10 cellular contexts compared by ENCODE assay signal in genomic region chr6:145816392-145816791, GRCh38. TPM values are rescaled to one million over a fixed set of nuclear protein-coding genes. Genes with fewer than 3 reads are reported as not detected.
DNase-seq lines count a peak whose midpoint lies in the region; ATAC-seq and TF ChIP-seq lines count a peak whose summit lies in the region.
"Had no signal": no experiment of that assay in that cellular context is flagged by ENCODE, and none has a peak within 500 bp of the region (broad histone marks: within the 10 kb centered on the region; RNA-seq: fewer than 3 reads in every experiment).

No MANE protein-coding gene starts in this region.

- no peak for TF ChIP-seq POLR2A in erythroblast (IDR thresholded peaks at IDR 0.05; ENCODE audit: low read length)

- POLR2A ChIA-PET in CD4-positive, alpha-beta T cell (lab: Charles Lee): interaction anchor here (2.6 to 3.4 kb wide), 3 partner anchors 49 to 148 kb away, joined by 22 to 60 read pairs (median 41); partner anchors contain the start of genes EPM2A and SHPRH
- POLR2A ChIA-PET in activated naive CD8-positive, alpha-beta T cell treated with anti-CD3 and anti-CD28 coated beads, Interleukin-2, amount 10 ng/mL, durations not matched to agents 7 days and 5 days (lab: Charles Lee): interaction anchor here (0.6 to 3.3 kb wide), 4 partner anchors 46 to 1532 kb away, joined by 3 to 69 read pairs (median 10); partner anchors contain the start of gene EPM2A
- POLR2A ChIA-PET in naive thymus-derived CD4-positive, alpha-beta T cell (lab: Charles Lee): interaction anchor here (1.4 to 3.0 kb wide), 2 partner anchors 47 to 81 kb away, joined by 5 to 46 read pairs; partner anchors contain the start of gene EPM2A

- H3K4me3 ChIP-seq in GM23338: peak overlapping the region; percentile 63; the same call in 1 of the 2 replicates
- H3K4me3 ChIP-seq in naive thymus-derived CD4-positive, alpha-beta T cell (ENCODE audit: low read length): no peak overlapping the region

- no peak for TF ChIP-seq CTCF in CD4-positive, alpha-beta T cell (IDR thresholded peaks at IDR 0.05)
- no peak for TF ChIP-seq CTCF in GM23338 (conservative IDR thresholded peaks at IDR 0.05; ENCODE audit: low read depth in 2 of 2)

- H2AFZ ChIP-seq in GM23338: no peak overlapping the region

- ATAC-seq in CD4-positive, alpha-beta T cell (ENCODE audit: poor library complexity): no peak
- ATAC-seq in GM23338 (no peak), GM21825 (IDR thresholded peaks at IDR 0.05; ENCODE audit: unreplicated experiment) (no peak)
- ATAC-seq in activated naive CD8-positive, alpha-beta T cell treated with anti-CD3 and anti-CD28 coated beads, Interleukin-2, amount 10 ng/mL, durations not matched to agents 7 days and 5 days (ENCODE audit: low read depth): no peak
- ATAC-seq in naive thymus-derived CD4-positive, alpha-beta T cell: no peak

- no peaks in the 10 kb centered on the region for H3K9me3 Mint-ChIP-seq in CD4-positive, alpha-beta T cell
- H3K9me3 Mint-ChIP-seq in GM23338: no peaks in the 10 kb centered on the region
- no peaks in the 10 kb centered on the region for H3K9me3 Mint-ChIP-seq in activated naive CD8-positive, alpha-beta T cell treated with anti-CD3 and anti-CD28 coated beads, Interleukin-2, amount 10 ng/mL, durations not matched to agents 7 days and 5 days
- H3K9me3 Mint-ChIP-seq in naive thymus-derived CD4-positive, alpha-beta T cell: no peaks in the 10 kb centered on the region

- no peak for DNase-seq in CD4-positive, alpha-beta T cell
- DNase-seq in GM23338 (ENCODE audit: low spot score): no peak
- no peak for DNase-seq in activated naive CD8-positive, alpha-beta T cell treated with anti-CD3 and anti-CD28 coated beads, Interleukin-2, amount 10 ng/mL, durations not matched to agents 7 days and 5 days
- DNase-seq in naive thymus-derived CD4-positive, alpha-beta T cell: no peak
- DNase-seq in erythroblast (lab: John Stamatoyannopoulos, UW): no peak
- DNase-seq in DMS153 (lab: John Stamatoyannopoulos, UW): no peak
- DNase-seq in effector CD8-positive, alpha-beta T cell (lab: John Stamatoyannopoulos, UW): no peak
- DNase-seq: NCI-H1105 treated with DMSO at 0.1 percent for 48 hours, SHP77 had no signal

- H3K79me2 ChIP-seq in GM23338 (replicated peaks; ENCODE audit: insufficient read depth): peaks cover 31% of the 10 kb centered on the region

- H3K4me1 Mint-ChIP-seq in CD4-positive, alpha-beta T cell (ENCODE audit: low read depth): peaks cover 55% of the 10 kb centered on the region
- H3K4me1 Mint-ChIP-seq in GM23338: peaks cover 16% of the 10 kb centered on the region
- H3K4me1 Mint-ChIP-seq in activated naive CD8-positive, alpha-beta T cell treated with anti-CD3 and anti-CD28 coated beads, Interleukin-2, amount 10 ng/mL, durations not matched to agents 7 days and 5 days: peaks cover 31% of the 10 kb centered on the region
- H3K4me1 Mint-ChIP-seq in naive thymus-derived CD4-positive, alpha-beta T cell: peaks cover 20 to 41% (median 40%) of the 10 kb centered on the region in 7 donors

- CTCF ChIA-PET in CD4-positive, alpha-beta T cell (lab: Charles Lee): no interaction called here
- CTCF ChIA-PET in naive thymus-derived CD4-positive, alpha-beta T cell (lab: Charles Lee): no interaction called here

- H3K27me3 ChIP-seq in CD4-positive, alpha-beta T cell (ENCODE audit: control insufficient read depth, insufficient read depth, low read length): no peaks in the 10 kb centered on the region
- no peaks in the 10 kb centered on the region for H3K27me3 ChIP-seq in GM23338 (ENCODE audit: insufficient read depth)
- no peaks in the 10 kb centered on the region for H3K27me3 ChIP-seq in naive thymus-derived CD4-positive, alpha-beta T cell (ENCODE audit: control insufficient read depth in 2 of 2, insufficient read depth in 2 of 2, low read length in 2 of 2)

- H3K27ac Mint-ChIP-seq in CD4-positive, alpha-beta T cell: peak overlapping the region; percentile 75
- H3K27ac Mint-ChIP-seq in GM23338: peak overlapping the region; percentile 16; the same call in 1 of the 2 replicates
- no peak overlapping the region for H3K27ac Mint-ChIP-seq in activated naive CD8-positive, alpha-beta T cell treated with anti-CD3 and anti-CD28 coated beads, Interleukin-2, amount 10 ng/mL, durations not matched to agents 7 days and 5 days
- peak overlapping the region in 8 of 9 donors; percentile 45 to 91 (median 60) for H3K27ac Mint-ChIP-seq in naive thymus-derived CD4-positive, alpha-beta T cell

- H3K27me3 Mint-ChIP-seq in CD4-positive, alpha-beta T cell: no peaks in the 10 kb centered on the region
- H3K27me3 Mint-ChIP-seq in GM23338 (ENCODE audit: insufficient read depth, low read depth, poor library complexity): no peaks in the 10 kb centered on the region
- no peaks in the 10 kb centered on the region for H3K27me3 Mint-ChIP-seq in activated naive CD8-positive, alpha-beta T cell treated with anti-CD3 and anti-CD28 coated beads, Interleukin-2, amount 10 ng/mL, durations not matched to agents 7 days and 5 days
- peaks cover 0 to 3% (median 0%) of the 10 kb centered on the region in 5 donors for H3K27me3 Mint-ChIP-seq in naive thymus-derived CD4-positive, alpha-beta T cell

- H3K4me1 ChIP-seq in GM23338 (ENCODE audit: insufficient read depth): peaks cover 24% of the 10 kb centered on the region
- H3K4me1 ChIP-seq in naive thymus-derived CD4-positive, alpha-beta T cell (ENCODE audit: control insufficient read depth in 2 of 2, insufficient read depth in 2 of 2, low read length in 2 of 2): peaks cover 0 to 23% of the 10 kb centered on the region in 2 donors

- H3K9me3 ChIP-seq in CD4-positive, alpha-beta T cell (ENCODE audit: control insufficient read depth, low read length): no peaks in the 10 kb centered on the region
- no peaks in the 10 kb centered on the region for H3K9me3 ChIP-seq in naive thymus-derived CD4-positive, alpha-beta T cell (ENCODE audit: control insufficient read depth in 2 of 3, low read length in 3 of 3)

- no peaks in the 10 kb centered on the region for H3K9me2 ChIP-seq in GM23338 (ENCODE audit: insufficient read depth)

- peak overlapping the region; percentile 98 for H3K4me3 Mint-ChIP-seq in CD4-positive, alpha-beta T cell
- peak overlapping the region; percentile 92 for H3K4me3 Mint-ChIP-seq in GM23338
- H3K4me3 Mint-ChIP-seq in activated naive CD8-positive, alpha-beta T cell treated with anti-CD3 and anti-CD28 coated beads, Interleukin-2, amount 10 ng/mL, durations not matched to agents 7 days and 5 days: peak overlapping the region; percentile 93
- H3K4me3 Mint-ChIP-seq in naive thymus-derived CD4-positive, alpha-beta T cell: peak overlapping the region; percentile 34 to 96 (median 92)

- no peaks in the 10 kb centered on the region for H3K36me3 ChIP-seq in GM23338 (ENCODE audit: insufficient read depth)
- H3K36me3 ChIP-seq in naive thymus-derived CD4-positive, alpha-beta T cell (ENCODE audit: control insufficient read depth in 2 of 3, insufficient read depth in 3 of 3, low read length in 3 of 3): peaks cover 0 to 4% (median 0%) of the 10 kb centered on the region in 3 experiments

- H3K36me3 Mint-ChIP-seq in CD4-positive, alpha-beta T cell (ENCODE audit: low read depth): peaks cover 8% of the 10 kb centered on the region
- peaks cover 6% of the 10 kb centered on the region for H3K36me3 Mint-ChIP-seq in GM23338 (ENCODE audit: low read depth)
- H3K36me3 Mint-ChIP-seq in activated naive CD8-positive, alpha-beta T cell treated with anti-CD3 and anti-CD28 coated beads, Interleukin-2, amount 10 ng/mL, durations not matched to agents 7 days and 5 days: peaks cover 4% of the 10 kb centered on the region
- peaks cover 0 to 3% (median 0%) of the 10 kb centered on the region in 5 donors for H3K36me3 Mint-ChIP-seq in naive thymus-derived CD4-positive, alpha-beta T cell

- no peaks in the 10 kb centered on the region for H3F3A ChIP-seq in GM23338 (replicated peaks; ENCODE audit: low read depth)

- H3K4me2 ChIP-seq in GM23338: peak overlapping the region; percentile 78; the same call in 1 of the 2 replicates

- no peak overlapping the region for H3K27ac ChIP-seq in CD4-positive, alpha-beta T cell (ENCODE audit: low read depth, low read length)
- H3K27ac ChIP-seq in GM23338 (ENCODE audit: low read depth): no peak overlapping the region
- H3K27ac ChIP-seq in naive thymus-derived CD4-positive, alpha-beta T cell (ENCODE audit: low read depth, low read length): no peak overlapping the region

- intact Hi-C loops in CD4-positive, alpha-beta T cell (cut with DNase I, micrococcal nuclease): loop anchor here in 1 of 2 experiments (10.0 kb wide), 2 partner anchors 1388 to 1722 kb away; partner anchors contain the start of genes SF3B5 and STXBP5
- intact Hi-C loops in naive thymus-derived CD4-positive, alpha-beta T cell (cut with micrococcal nuclease): loop anchor here in 1 of 2 donors (10.0 kb wide), 1 partner anchor 1232 kb away; no protein-coding TSS in a partner anchor

- H4K20me1 ChIP-seq in GM23338 (replicated peaks; ENCODE audit: insufficient read depth): 0 out of 2 replicates have a peak, but pooled peaks cover under 1% of the 10 kb centered on the region

TF ChIP-seq in GM23338, 12 proteins besides CTCF, POLR2A, EP300 and RAD21:
- TF ChIP-seq CREB1 (CRISPR knock-in tag; IDR thresholded peaks at IDR 0.05; ENCODE audit: low read depth) (no peak), ETS1 (IDR thresholded peaks at IDR 0.05) (no peak), NANOG (IDR thresholded peaks at IDR 0.05; ENCODE audit: borderline replicate concordance) (no peak)

RNA-seq across cellular contexts. Expression of gene FBXO30, which starts 1.8 kb away (rescaled TPM):
- 1 to 10 TPM; 1.3 to 1.4 TPM for total RNA-seq in CD4-positive, alpha-beta T cell
- 21.3 and 25.4 TPM in 2 replicates for total RNA-seq in GM23338 (2014; rRNA removed; shearing (Covaris generic))
- polyA plus RNA-seq in GM23338 (2016; fragmentation: Nextera tagmentation; extraction: Ambion mirVana): 6.5 and 6.7 TPM in 2 replicates
- total RNA-seq in activated naive CD8-positive, alpha-beta T cell treated with anti-CD3 and anti-CD28 coated beads, Interleukin-2, amount 10 ng/mL, durations not matched to agents 7 days and 5 days: 1 to 10 TPM; 6.6 to 7.2 TPM
- 1 to 10 TPM; 1.6 to 5.1 (median 4.8) TPM for total RNA-seq in naive thymus-derived CD4-positive, alpha-beta T cell
- 1 to 10 TPM; 1.1 to 1.3 TPM for polyA plus RNA-seq in naive thymus-derived CD4-positive, alpha-beta T cell
